Comparison of ENCODE assay signal across 36 cellular contexts in the genomic region with DNA sequence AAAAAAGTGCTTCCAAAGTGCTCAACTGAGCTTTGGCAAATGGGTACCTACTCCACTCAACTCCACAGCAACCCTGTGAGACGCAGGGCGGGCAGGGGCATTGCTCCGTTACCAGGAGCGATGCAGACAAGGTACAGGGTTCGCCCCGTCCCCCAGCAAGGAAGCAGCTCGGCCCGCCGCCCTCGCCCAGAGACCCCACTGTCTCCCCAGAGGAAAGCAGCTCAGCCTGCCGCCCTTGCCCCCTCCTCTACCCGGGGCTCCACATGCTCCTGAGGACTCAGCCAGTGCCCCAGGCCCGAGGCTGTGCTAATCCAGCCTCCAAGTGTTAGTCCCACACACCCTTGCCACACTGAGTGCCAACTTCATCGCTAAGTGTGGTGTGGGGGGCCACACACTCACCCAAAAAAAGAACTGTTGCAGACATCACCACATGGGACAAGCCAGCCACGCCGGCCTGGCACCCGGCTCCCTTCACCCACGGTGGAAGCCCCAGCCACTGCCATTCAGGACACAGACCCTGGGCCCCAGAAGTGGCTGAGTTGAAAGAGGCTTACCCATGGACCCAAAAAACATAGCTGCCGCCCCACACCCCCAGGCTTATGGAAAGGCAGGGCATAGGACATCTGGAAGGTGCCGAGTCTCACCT.
"Had no signal": no experiment of that assay in that cellular context is flagged by ENCODE, and none has a peak within 500 bp of the region (broad histone marks: within the 10 kb centered on the region; RNA-seq: fewer than 3 reads in every experiment).

No MANE protein-coding gene starts in this region.

- H3K4me3 ChIP-seq: ascending aorta, breast epithelium, cardiac muscle cell, colonic mucosa, dorsolateral prefrontal cortex, esophagus muscularis mucosa, gastroesophageal sphincter had no signal

- H3K4me3 Mint-ChIP-seq: activated B cell treated with CpG ODN at 0.5 μM for 24 hours; activated CD8-positive, alpha-beta T cell treated with anti-CD3 and anti-CD28 coated beads for 36 hours; activated naive CD4-positive, alpha-beta T cell treated with anti-CD3 and anti-CD28 coated beads, Interleukin-2, amount 10 ng/mL, durations not matched to agents 7 days and 5 days; activated naive CD8-positive, alpha-beta T cell treated with anti-CD3 and anti-CD28 coated beads, Interleukin-2, amount 10 ng/mL, durations not matched to agents 7 days and 5 days; activated T-helper 1 cell treated with anti-CD3 and anti-CD28 coated beads, Interleukin-12 subunit alpha, Interleukin-12 subunit beta, Interleukin-2, Interleukin-4 antibody, amounts not matched to agents 30 ng/mL and 10 ng/mL and 1 ng/mL, durations not matched to agents 14 hours and 24 hours and 36 hours; brain; dendritic cell treated with granulocyte-macrophage colony-stimulating factor and Interleukin-4, amounts not matched to agents 40 ng/mL and 50 ng/mL, for 4 days; endodermal cell; T-helper 17 cell; T-helper 2 cell treated with Interferon-gamma antibody and Interleukin-4, amounts not matched to agents 5 μg/mL and 100 μg/mL, for 36 hours had no signal

- H3K27ac Mint-ChIP-seq: activated B cell treated with CpG ODN at 0.5 μM for 24 hours; activated CD8-positive, alpha-beta T cell treated with anti-CD3 and anti-CD28 coated beads for 36 hours; activated naive CD4-positive, alpha-beta T cell treated with anti-CD3 and anti-CD28 coated beads, Interleukin-2, amount 10 ng/mL, durations not matched to agents 7 days and 5 days; activated naive CD8-positive, alpha-beta T cell treated with anti-CD3 and anti-CD28 coated beads, Interleukin-2, amount 10 ng/mL, durations not matched to agents 7 days and 5 days; activated T-helper 1 cell treated with anti-CD3 and anti-CD28 coated beads, Interleukin-12 subunit alpha, Interleukin-12 subunit beta, Interleukin-2, Interleukin-4 antibody, amounts not matched to agents 30 ng/mL and 10 ng/mL and 1 ng/mL, durations not matched to agents 14 hours and 24 hours and 36 hours; activated T-helper 2 cell treated with anti-CD3 and anti-CD28 coated beads, Interferon-gamma antibody, Interleukin-2, Interleukin-4, amounts not matched to agents 10 μg/mL and 5 μg/mL and 100 μg/mL, durations not matched to agents 14 hours and 24 hours and 36 hours; brain; dendritic cell treated with granulocyte-macrophage colony-stimulating factor and Interleukin-4, amounts not matched to agents 40 ng/mL and 50 ng/mL, for 4 days; endodermal cell; T-helper 17 cell; T-helper 2 cell treated with Interferon-gamma antibody and Interleukin-4, amounts not matched to agents 5 μg/mL and 100 μg/mL, for 36 hours had no signal

- H3K36me3 ChIP-seq: breast epithelium had no signal

- H3K4me1 Mint-ChIP-seq: activated B cell treated with CpG ODN at 0.5 μM for 24 hours; activated naive CD4-positive, alpha-beta T cell treated with anti-CD3 and anti-CD28 coated beads, Interleukin-2, amount 10 ng/mL, durations not matched to agents 7 days and 5 days; brain; endodermal cell had no signal

- ATAC-seq: activated CD4-positive, CD25-positive, alpha-beta regulatory T cell treated with anti-CD3 and anti-CD28 coated beads, Interleukin-2, amount 50 U/mL, for 24 hours; activated CD8-positive, alpha-beta T cell treated with anti-CD3 and anti-CD28 coated beads for 36 hours; activated naive CD4-positive, alpha-beta T cell treated with anti-CD3 and anti-CD28 coated beads, Interleukin-2, amount 50 U/mL, for 72 hours; gastroesophageal sphincter; T-helper 17 cell had no signal

- H3K27me3 Mint-ChIP-seq: activated B cell treated with CpG ODN at 0.5 μM for 24 hours; activated CD8-positive, alpha-beta T cell treated with anti-CD3 and anti-CD28 coated beads for 36 hours; activated naive CD4-positive, alpha-beta T cell treated with anti-CD3 and anti-CD28 coated beads, Interleukin-2, amount 10 ng/mL, durations not matched to agents 7 days and 5 days; activated naive CD8-positive, alpha-beta T cell treated with anti-CD3 and anti-CD28 coated beads, Interleukin-2, amount 10 ng/mL, durations not matched to agents 7 days and 5 days; brain; dendritic cell treated with granulocyte-macrophage colony-stimulating factor and Interleukin-4, amounts not matched to agents 40 ng/mL and 50 ng/mL, for 4 days; T-helper 17 cell had no signal

- H3K27ac ChIP-seq: ascending aorta, breast epithelium, cardiac muscle cell, colonic mucosa, dorsolateral prefrontal cortex, esophagus muscularis mucosa, gastroesophageal sphincter, WERI-Rb-1 had no signal

- H3K4me1 ChIP-seq: ascending aorta, breast epithelium, colonic mucosa, esophagus muscularis mucosa, gastroesophageal sphincter had no signal

- H3K27me3 ChIP-seq: ascending aorta, breast epithelium, cardiac muscle cell, colonic mucosa, dorsolateral prefrontal cortex, esophagus muscularis mucosa, gastroesophageal sphincter had no signal

- H3K9me3 ChIP-seq: ascending aorta, breast epithelium, colonic mucosa, esophagus muscularis mucosa, gastroesophageal sphincter had no signal

- H3K9me3 Mint-ChIP-seq: activated B cell treated with CpG ODN at 0.5 μM for 24 hours; activated CD8-positive, alpha-beta T cell treated with anti-CD3 and anti-CD28 coated beads for 36 hours; activated naive CD4-positive, alpha-beta T cell treated with anti-CD3 and anti-CD28 coated beads, Interleukin-2, amount 10 ng/mL, durations not matched to agents 7 days and 5 days; activated naive CD4-positive, alpha-beta T cell treated with anti-CD3 and anti-CD28 coated beads, Interleukin-2, amount 50 U/mL, for 72 hours; activated naive CD8-positive, alpha-beta T cell treated with anti-CD3 and anti-CD28 coated beads, Interleukin-2, amount 10 ng/mL, durations not matched to agents 7 days and 5 days; activated T-helper 1 cell treated with anti-CD3 and anti-CD28 coated beads, Interleukin-12 subunit alpha, Interleukin-12 subunit beta, Interleukin-2, Interleukin-4 antibody, amounts not matched to agents 30 ng/mL and 10 ng/mL and 1 ng/mL, durations not matched to agents 14 hours and 24 hours and 36 hours; activated T-helper 2 cell treated with anti-CD3 and anti-CD28 coated beads, Interferon-gamma antibody, Interleukin-2, Interleukin-4, amounts not matched to agents 10 μg/mL and 5 μg/mL and 100 μg/mL, durations not matched to agents 14 hours and 24 hours and 36 hours; brain; dendritic cell treated with granulocyte-macrophage colony-stimulating factor and Interleukin-4, amounts not matched to agents 40 ng/mL and 50 ng/mL, for 4 days; endodermal cell; T-helper 2 cell treated with Interferon-gamma antibody and Interleukin-4, amounts not matched to agents 5 μg/mL and 100 μg/mL, for 36 hours had no signal

- DNase-seq: activated B cell treated with CpG ODN at 0.5 μM for 24 hours; activated CD4-positive, alpha-beta T cell treated with anti-CD3 and anti-CD28 coated beads for 48 hours; activated CD4-positive, alpha-beta T cell treated with anti-CD3 and anti-CD28 coated beads, Interleukin-2, amount 50 U/mL, for 1 hour; activated CD4-positive, alpha-beta T cell treated with anti-CD3 and anti-CD28 coated beads, Interleukin-2, amount 50 U/mL, for 48 hours; activated CD8-positive, alpha-beta memory T cell treated with anti-CD3 and anti-CD28 coated beads for 24 hours; activated CD8-positive, alpha-beta T cell treated with anti-CD3 and anti-CD28 coated beads for 36 hours; activated gamma-delta T cell; activated naive CD4-positive, alpha-beta T cell; activated naive CD4-positive, alpha-beta T cell treated with anti-CD3 and anti-CD28 coated beads, Interleukin-2, amount 10 ng/mL, durations not matched to agents 7 days and 5 days; activated naive CD8-positive, alpha-beta T cell treated with anti-CD3 and anti-CD28 coated beads, Interleukin-2, amount 10 ng/mL, durations not matched to agents 7 days and 5 days; activated T-cell treated with anti-CD3 and anti-CD28 coated beads, Interleukin-2, amount 50 U/mL, for 1 hour; activated T-cell treated with anti-CD3 and anti-CD28 coated beads, Interleukin-2, amount 50 U/mL, for 48 hours; central memory CD4-positive, alpha-beta T cell; cerebellar nuclear complex; colonic mucosa; dorsolateral prefrontal cortex; effector memory CD4-positive, alpha-beta T cell; endodermal cell; erythroblast; foreskin melanocyte; T-helper 1 cell; T-helper 17 cell; T1000; WERI-Rb-1 had no signal
